In genomic region chr9:90552317-90552716, GRCh38 we compare ENCODE assay signal across 19 cellular contexts.
A peak's percentile ranks its signal among the peaks of the same experiment; 100 is the strongest.
DNase-seq lines count a peak whose midpoint lies in the region; ATAC-seq, FAIRE-seq and TF ChIP-seq lines count a peak whose summit lies in the region.
"Had no signal": no experiment of that assay in that cellular context is flagged by ENCODE, and none has a peak within 500 bp of the region (broad histone marks: within the 10 kb centered on the region; RNA-seq: fewer than 3 reads in every experiment).

No MANE protein-coding gene starts in this region.

- H3K4me1 Mint-ChIP-seq in CD8-positive, alpha-beta T cell (ENCODE audit: low read depth), result no peaks in the 10 kb centered on the region
- H3K4me1 Mint-ChIP-seq: B cell, neural crest cell had no signal

- no peak overlapping the region for H3K9ac ChIP-seq in GM12878 (ENCODE audit: control insufficient read depth, insufficient read depth, low read length)
- no peak overlapping the region for H3K9ac ChIP-seq in HepG2 (ENCODE audit: insufficient read depth, low read depth, low read length)

- RAD21 ChIA-PET in GM12878 (lab: Charles Lee; ENCODE audit: unreplicated experiment), result no interaction called here

- SMC1A ChIA-PET in GM12878 (lab: Charles Lee; ENCODE audit: uncharacterized antibody, unreplicated experiment), result no interaction called here

- no peaks in the 10 kb centered on the region for H3K27me3 ChIP-seq in GM12878 (replicated peaks in 1 of 2; ENCODE audit: control insufficient read depth in 2 of 2, insufficient read depth in 2 of 2, low read length in 1 of 2)
- 0 out of 5 replicates have a peak, but pooled peaks cover 0 to 3% of the 10 kb centered on the region in 2 experiments for H3K27me3 ChIP-seq in HepG2 (ENCODE audit: control insufficient read depth in 1 of 2, insufficient read depth in 2 of 2, low read length in 2 of 2)
- no peaks in the 10 kb centered on the region for H3K27me3 ChIP-seq in CD8-positive, alpha-beta T cell (ENCODE audit: insufficient read depth, low read length)
- H3K27me3 ChIP-seq: adrenal gland, colonic mucosa, stomach had no signal

- POLR2A ChIA-PET in GM12878 (lab: Charles Lee), result no interaction called here
- POLR2A ChIA-PET in HepG2 (lab: Yijun Ruan, JAX), result no interaction called here
- POLR2A ChIA-PET in CD8-positive, alpha-beta T cell (lab: Charles Lee), result no interaction called here

- TF ChIP-seq RAD21 in GM12878 (IDR thresholded peaks at IDR 0.05; ENCODE audit: insufficient read depth, low read depth, low read length), result no peak
- TF ChIP-seq RAD21 in HepG2 (CRISPR knock-in tag; IDR thresholded peaks at IDR 0.05), result no peak

- peaks cover 14% of the 10 kb centered on the region for H3K9me3 Mint-ChIP-seq in CD8-positive, alpha-beta T cell

- intact Hi-C loops in GM12878 (cut with micrococcal nuclease; ENCODE audit: unreplicated experiment) (no loop called here), HepG2 (cut with micrococcal nuclease; ENCODE audit: unreplicated experiment) (no loop called here), left ventricle myocardium superior (cut with micrococcal nuclease) (no loop called here)
- intact Hi-C loops in CD8-positive, alpha-beta T cell (cut with DNase I, micrococcal nuclease), result no loop called here

- TF ChIP-seq CTCF in GM12878 (IDR thresholded peaks at IDR 0.05 in 2 of 3, conservative IDR thresholded peaks at IDR 0.05 in 1 of 3; ENCODE audit: control insufficient read depth in 2 of 3, extremely low read depth in 1 of 3, insufficient read depth in 1 of 3, low read depth in 3 of 3, low read length in 3 of 3) (no peak), HepG2 (CRISPR knock-in tag; IDR thresholded peaks at IDR 0.05) (no peak)
- no peak for TF ChIP-seq CTCF in CD8-positive, alpha-beta T cell (IDR thresholded peaks at IDR 0.05)

- FAIRE-seq in GM12878 (lab: Jason Lieb, UNC), result no peak
- FAIRE-seq in HepG2 (lab: Jason Lieb, UNC), result no peak
- FAIRE-seq: HTR-8/SVneo had no signal

- BruUV-seq in GM12878 (replicated peaks; lab: Mats Ljungman, UMichigan) (no TSS peak), HepG2 (replicated peaks; lab: Mats Ljungman, UMichigan) (no TSS peak)

- H3K36me3 ChIP-seq in GM12878 (ENCODE audit: control insufficient read depth in 2 of 2, insufficient read depth in 2 of 2, low read length in 1 of 2), result no peaks in the 10 kb centered on the region
- no peaks in the 10 kb centered on the region for H3K36me3 ChIP-seq in HepG2 (replicated peaks in 1 of 2; ENCODE audit: control insufficient read depth in 1 of 2, insufficient read depth in 2 of 2, low read length in 2 of 2)
- no peaks in the 10 kb centered on the region for H3K36me3 ChIP-seq in CD8-positive, alpha-beta T cell (ENCODE audit: insufficient read depth, low read length)
- H3K36me3 ChIP-seq: adrenal gland, colonic mucosa, heart right ventricle, stomach had no signal

- H3K27ac Mint-ChIP-seq in CD8-positive, alpha-beta T cell, result no peak overlapping the region
- H3K27ac Mint-ChIP-seq: B cell had no signal

- DNase-seq in GM12878 (ENCODE audit: low read depth, low spot score) (no peak), HepG2 (ENCODE audit: low spot score) (no peak), left ventricle myocardium superior (no peak), NCI-H226 (no peak)
- no peak for DNase-seq in CD8-positive, alpha-beta T cell
- DNase-seq: activated CD4-positive, alpha-beta T cell treated with anti-CD3 and anti-CD28 coated beads for 48 hours; activated T-cell treated with anti-CD3 and anti-CD28 coated beads, Interleukin-2, amount 50 U/mL, for 4 hours; adrenal gland; colonic mucosa; heart right ventricle; NCI-H1092; stomach had no signal

- H4K20me1 ChIP-seq in GM12878 (ENCODE audit: control insufficient read depth, insufficient read depth), result no peaks in the 10 kb centered on the region
- no peaks in the 10 kb centered on the region for H4K20me1 ChIP-seq in HepG2 (ENCODE audit: insufficient read depth, low read length)

- TF ChIP-seq POLR2A in GM12878 (IDR thresholded peaks at IDR 0.05; ENCODE audit: low read depth, low read length) (no peak), HepG2 (IDR thresholded peaks at IDR 0.05; ENCODE audit: insufficient read depth in 1 of 2, low read depth in 2 of 2, low read length in 2 of 2) (no peak)

- H3K27ac ChIP-seq in GM12878 (ENCODE audit: control insufficient read depth, insufficient read depth) (no peak overlapping the region), HepG2 (ENCODE audit: extremely low read length, insufficient read depth, low read length) (no peak overlapping the region)
- no peak overlapping the region for H3K27ac ChIP-seq in CD8-positive, alpha-beta T cell (ENCODE audit: low read depth, low read length)
- H3K27ac ChIP-seq: adrenal gland, colonic mucosa, heart right ventricle, stomach had no signal

- H3K9me3 ChIP-seq in GM12878 (replicated peaks; ENCODE audit: control insufficient read depth, insufficient read depth, low read length), result no peaks in the 10 kb centered on the region; the same call in 2 of the 3 replicates
- no peaks in the 10 kb centered on the region for H3K9me3 ChIP-seq in HepG2 (ENCODE audit: low read length)
- H3K9me3 ChIP-seq in CD8-positive, alpha-beta T cell (ENCODE audit: low read length), result peaks cover 5% of the 10 kb centered on the region
- H3K9me3 ChIP-seq: colonic mucosa had no signal

- H3K27me3 Mint-ChIP-seq in CD8-positive, alpha-beta T cell (ENCODE audit: low read depth), result peaks cover 6% of the 10 kb centered on the region
- H3K27me3 Mint-ChIP-seq: B cell had no signal

- no peak overlapping the region for H3K4me3 Mint-ChIP-seq in CD8-positive, alpha-beta T cell
- H3K4me3 Mint-ChIP-seq: activated T-cell treated with anti-CD3 and anti-CD28 coated beads, Interleukin-2, amount 50 U/mL, for 4 hours; B cell; neural crest cell had no signal

- peaks cover 4% of the 10 kb centered on the region for H3K4me1 ChIP-seq in GM12878 (ENCODE audit: control insufficient read depth, insufficient read depth, low read length)
- H3K4me1 ChIP-seq in HepG2 (ENCODE audit: insufficient read depth, low read length), result peaks cover 12% of the 10 kb centered on the region; the same call in 1 of the 2 replicates
- no peaks in the 10 kb centered on the region for H3K4me1 ChIP-seq in CD8-positive, alpha-beta T cell (ENCODE audit: insufficient read depth, low read length)
- H3K4me1 ChIP-seq: adrenal gland, colonic mucosa, heart right ventricle, stomach had no signal

- in situ Hi-C loops in GM12878 (cut with MboI) (no loop called here), HepG2 (cut with HindIII; ENCODE audit: extremely low pct_ligation_motif_present, low pct_unique_long_range_greater_than_20kb) (no loop called here)

- CTCF ChIA-PET in GM12878 (lab: Yijun Ruan, JAX), result no interaction called here
- CTCF ChIA-PET in HepG2 (lab: Yijun Ruan, JAX; ENCODE audit: low intra/inter-chr PET ratio, low total read pairs), result no interaction called here
- CTCF ChIA-PET in CD8-positive, alpha-beta T cell (lab: Charles Lee), result no interaction called here

- H2AFZ ChIP-seq in GM12878 (ENCODE audit: control insufficient read depth, low read depth, low read length), result peak overlapping the region; percentile 50
- no peak overlapping the region for H2AFZ ChIP-seq in HepG2 (ENCODE audit: low read length)

- TF ChIP-seq EP300 in GM12878 (IDR thresholded peaks at IDR 0.05; ENCODE audit: borderline replicate concordance in 1 of 2, control insufficient read depth in 1 of 2, low read depth in 2 of 2, low read length in 2 of 2) (no peak), HepG2 (IDR thresholded peaks at IDR 0.05; ENCODE audit: low read depth in 2 of 2, low read length in 2 of 2) (no peak), HepG2 (CRISPR knock-in tag; IDR thresholded peaks at IDR 0.05; ENCODE audit: borderline replicate concordance) (no peak)

- peak; percentile 78 for ATAC-seq in GM18868 (IDR thresholded peaks at IDR 0.05; ENCODE audit: unreplicated experiment)
- ATAC-seq in GM21390 (IDR thresholded peaks at IDR 0.05; ENCODE audit: unreplicated experiment), result peak; percentile 91
- peak; percentile 64 for ATAC-seq in HG02938 (IDR thresholded peaks at IDR 0.05; ENCODE audit: unreplicated experiment)
- ATAC-seq in GM12878, result peak; percentile 38; the same call in 1 of the 3 replicates
- no peak for ATAC-seq in HepG2
- no peak for ATAC-seq in left ventricle myocardium superior
- ATAC-seq in CD8-positive, alpha-beta T cell, result no peak
- ATAC-seq: activated T-cell treated with anti-CD3 and anti-CD28 coated beads, Interleukin-2, amount 50 U/mL, for 4 hours; heart right ventricle; Panc1 had no signal

- H3K36me3 Mint-ChIP-seq in CD8-positive, alpha-beta T cell, result no peaks in the 10 kb centered on the region

- H3K79me2 ChIP-seq in GM12878 (ENCODE audit: control insufficient read depth, insufficient read depth, low read length) (no peaks in the 10 kb centered on the region), HepG2 (ENCODE audit: insufficient read depth, low read length) (no peaks in the 10 kb centered on the region)

- peak overlapping the region; percentile 35; the same call in 1 of the 2 replicates for H3K4me2 ChIP-seq in GM12878 (ENCODE audit: control insufficient read depth, insufficient read depth)
- H3K4me2 ChIP-seq in HepG2 (ENCODE audit: low read depth, low read length), result no peak overlapping the region

- H3K4me3 ChIP-seq in GM12878, result no peak overlapping the region
- H3K4me3 ChIP-seq in HepG2 (replicated peaks in 1 of 3; ENCODE audit: insufficient read depth in 1 of 3, low read depth in 2 of 3, low read length in 3 of 3), result no peak overlapping the region
- H3K4me3 ChIP-seq in CD8-positive, alpha-beta T cell (ENCODE audit: low read depth, low read length), result no peak overlapping the region
- H3K4me3 ChIP-seq: adrenal gland, colonic mucosa, heart right ventricle, stomach had no signal

- 0% methylated on average over 1 of the region's 1 CpG for WGBS in GM12878 (ENCODE audit: insufficient coverage, insufficient replicate concordance, low lambda C conversion rate, missing lambda C conversion rate)
- 0% methylated on average over 1 of the region's 1 CpG for WGBS in HepG2 (ENCODE audit: low lambda C conversion rate)

TF ChIP-seq in HepG2, 621 proteins besides CTCF, POLR2A, EP300 and RAD21 (continues in another document):
- no peak for TF ChIP-seq FOXJ3 (CRISPR knock-in tag; IDR thresholded peaks at IDR 0.05; ENCODE audit: borderline replicate concordance)
- TF ChIP-seq ZIK1 (CRISPR knock-in tag; IDR thresholded peaks at IDR 0.05; ENCODE audit: borderline replicate concordance, low read depth), result no peak
- no peak for TF ChIP-seq KLF11 (CRISPR knock-in tag; IDR thresholded peaks at IDR 0.05)
- no peak for TF ChIP-seq CSRNP1 (CRISPR knock-in tag; IDR thresholded peaks at IDR 0.05)

Comparison
In these comparisons a context has a peak if more than half of its experiments do, and no peak if none do; other contexts are left out.
1. ATAC-seq: peak in GM18868 (single experiment), GM21390 (single experiment), HG02938 (single experiment) and GM12878 (single experiment); none in HepG2 (single experiment), left ventricle myocardium superior (single experiment) and CD8-positive, alpha-beta T cell (single experiment).